In genomic region chr12:105300883-105301282, GRCh38 we compare ENCODE assay signal across 27 cellular contexts.
"Had no signal": no experiment of that assay in that cellular context is flagged by ENCODE, and none has a peak within 500 bp of the region (broad histone marks: within the 10 kb centered on the region; RNA-seq: fewer than 3 reads in every experiment).

No MANE protein-coding gene starts in this region.

- H3K4me1 Mint-ChIP-seq: nephron progenitor cell; stimulated activated effector memory CD8-positive, alpha-beta T cell treated with anti-CD3 and anti-CD28 coated beads, Interleukin-12 subunit alpha, Interleukin-12 subunit beta, amount 100 ng/mL, for 72 hours; stimulated activated naive B cell treated with anti-CD40 and anti-IgM and Interleukin-4, amounts not matched to agents 10 μg/mL and 1 μg/mL and 100 μg/mL, for 72 hours had no signal

- H3K36me3 ChIP-seq: neutrophil, pancreas, prostate gland, right atrium auricular region, right lobe of liver, sigmoid colon, stomach, thoracic aorta, thyroid gland, tibial nerve, upper lobe of left lung, vagina had no signal

- H3K27me3 Mint-ChIP-seq: natural killer cell treated with Interleukin-12 subunit alpha and Interleukin-12 subunit beta and Interleukin-15 and Interleukin-18, amount 100 ng/mL, for 72 hours had no signal

- H3K36me3 Mint-ChIP-seq: stimulated activated effector memory CD8-positive, alpha-beta T cell treated with anti-CD3 and anti-CD28 coated beads, Interleukin-12 subunit alpha, Interleukin-12 subunit beta, amount 100 ng/mL, for 72 hours had no signal

- H3K27ac ChIP-seq: neutrophil, pancreas, prostate gland, right atrium auricular region, right lobe of liver, sigmoid colon, stomach, thoracic aorta, thyroid gland, tibial nerve, upper lobe of left lung, vagina had no signal

- H3K27ac Mint-ChIP-seq: natural killer cell treated with Interleukin-12 subunit alpha and Interleukin-12 subunit beta and Interleukin-15 and Interleukin-18, amount 100 ng/mL, for 72 hours; nephron progenitor cell; stimulated activated effector memory CD8-positive, alpha-beta T cell treated with anti-CD3 and anti-CD28 coated beads, Interleukin-12 subunit alpha, Interleukin-12 subunit beta, amount 100 ng/mL, for 72 hours; stimulated activated naive B cell treated with anti-CD40 and anti-IgM and Interleukin-4, amounts not matched to agents 10 μg/mL and 1 μg/mL and 100 μg/mL, for 72 hours; stimulated activated naive CD8-positive, alpha-beta T cell treated with anti-CD3 and anti-CD28 coated beads, Interleukin-15, Interleukin-2, amounts not matched to agents 100 ng/mL and 50 ng/mL, for 24 hours had no signal

- ATAC-seq: natural killer cell treated with Interleukin-12 subunit alpha and Interleukin-12 subunit beta and Interleukin-15 and Interleukin-18, amount 100 ng/mL, for 72 hours; pancreas; right lobe of liver; stimulated activated effector memory CD8-positive, alpha-beta T cell treated with anti-CD3 and anti-CD28 coated beads, Interleukin-12 subunit alpha, Interleukin-12 subunit beta, amount 100 ng/mL, for 72 hours; stimulated activated naive B cell treated with anti-CD40 and anti-IgM and Interleukin-4, amounts not matched to agents 10 μg/mL and 1 μg/mL and 100 μg/mL, for 72 hours had no signal

- H3K9me3 ChIP-seq: neutrophil, pancreas, prostate gland, right lobe of liver, thoracic aorta, thyroid gland, vagina had no signal

- H3K4me1 ChIP-seq: pancreas, prostate gland, right atrium auricular region, right lobe of liver, sigmoid colon, stomach, thyroid gland, tibial nerve, upper lobe of left lung, vagina had no signal

- H3K4me3 ChIP-seq: pancreas, prostate gland, right atrium auricular region, right lobe of liver, sigmoid colon, stomach, thoracic aorta, thyroid gland, tibial nerve, upper lobe of left lung, vagina had no signal

- H3K27me3 ChIP-seq: neutrophil, pancreas, right atrium auricular region, right lobe of liver, sigmoid colon, stomach, thyroid gland, tibial nerve, upper lobe of left lung, vagina had no signal

- DNase-seq: nephron progenitor cell; nucleus accumbens; pancreas; retina; right lobe of liver; sigmoid colon; small intestine; stimulated activated CD4-positive, alpha-beta T cell treated with anti-CD3 and anti-CD28 coated beads, Interleukin-15, amount 100 ng/mL, for 24 hours; stimulated activated CD4-positive, alpha-beta T cell treated with anti-CD3 and anti-CD28 coated beads, Interleukin-2, amount 100 ng/mL, for 24 hours; stimulated activated CD4-positive, alpha-beta T cell treated with anti-CD3 and anti-CD28 coated beads, Interleukin-2, amount 100 ng/mL, for 48 hours; stimulated activated CD4-positive, alpha-beta T cell treated with anti-CD3 and anti-CD28 coated beads, Interleukin-4, amount 100 ng/mL, for 24 hours; stimulated activated naive B cell treated with anti-CD40 and anti-IgM and Interleukin-4, amounts not matched to agents 10 μg/mL and 1 μg/mL and 100 μg/mL, for 72 hours; stimulated activated naive CD4-positive, alpha-beta T cell treated with Interleukin-2 at 50 U/mL for 16 hours; stomach; thyroid gland; trophoblast cell; upper lobe of left lung had no signal

- H3K4me3 Mint-ChIP-seq: natural killer cell treated with Interleukin-12 subunit alpha and Interleukin-12 subunit beta and Interleukin-15 and Interleukin-18, amount 100 ng/mL, for 72 hours; nephron progenitor cell; neural crest cell; stimulated activated effector memory CD8-positive, alpha-beta T cell treated with anti-CD3 and anti-CD28 coated beads, Interleukin-12 subunit alpha, Interleukin-12 subunit beta, amount 100 ng/mL, for 72 hours; stimulated activated naive B cell treated with anti-CD40 and anti-IgM and Interleukin-4, amounts not matched to agents 10 μg/mL and 1 μg/mL and 100 μg/mL, for 72 hours; stimulated activated naive CD8-positive, alpha-beta T cell treated with anti-CD3 and anti-CD28 coated beads, Interleukin-15, Interleukin-2, amounts not matched to agents 100 ng/mL and 50 ng/mL, for 24 hours had no signal
